Comparison of ENCODE assay signal across 20 cellular contexts in genomic region chr1:151002006-151002405, GRCh38. TPM values are rescaled to one million over a fixed set of nuclear protein-coding genes. Genes with fewer than 3 reads are reported as not detected.
DNase-seq lines count a peak whose midpoint lies in the region; ATAC-seq and TF ChIP-seq lines count a peak whose summit lies in the region.
"Had no signal": no experiment of that assay in that cellular context is flagged by ENCODE, and none has a peak within 500 bp of the region (broad histone marks: within the 10 kb centered on the region; RNA-seq: fewer than 3 reads in every experiment).

No MANE protein-coding gene starts in this region.

- peaks cover 26 to 35% of the 10 kb centered on the region in 2 donors for H3K36me3 ChIP-seq in thyroid gland
- no peaks in the 10 kb centered on the region for H3K36me3 ChIP-seq in ovary
- H3K36me3 ChIP-seq: SJSA1 had no signal

- intact Hi-C loops in thyroid gland (cut with DNase I) (no loop called here), ovary (cut with DNase I) (no loop called here)

- peak overlapping the region; percentile 50 for H3K27ac ChIP-seq in HL-60 (replicated peaks)
- H3K27ac ChIP-seq in thyroid gland = peak overlapping the region; percentile 71 to 98 (median 96)
- no peak overlapping the region for H3K27ac ChIP-seq in ovary
- H3K27ac ChIP-seq: SJSA1 had no signal

- H3K4me1 ChIP-seq in thyroid gland (peaks cover 34 to 43% of the 10 kb centered on the region in 2 donors), ovary (ENCODE audit: insufficient read depth) (peaks cover 9% of the 10 kb centered on the region)

- no peaks in the 10 kb centered on the region for H3K9me3 Mint-ChIP-seq in activated naive CD8-positive, alpha-beta T cell (ENCODE audit: low read depth)
- no peaks in the 10 kb centered on the region for H3K9me3 Mint-ChIP-seq in activated naive CD8-positive, alpha-beta T cell treated with anti-CD3 and anti-CD28 coated beads, Interleukin-2, amount 50 U/mL, for 24 hours
- H3K9me3 Mint-ChIP-seq in activated T-helper 17 cell treated with anti-CD3 and anti-CD28 coated beads, Interleukin-2, amount 50 U/mL, for 72 hours = no peaks in the 10 kb centered on the region

- ATAC-seq in activated naive CD8-positive, alpha-beta T cell treated with anti-CD3 and anti-CD28 coated beads, Interleukin-2, amount 50 U/mL, for 24 hours = no peak
- no peak for ATAC-seq in activated T-helper 17 cell treated with anti-CD3 and anti-CD28 coated beads, Interleukin-2, amount 50 U/mL, for 72 hours (replicated peaks)
- ATAC-seq: esophagus mucosa, right cardiac atrium had no signal

- H3K4me3 ChIP-seq in HL-60 (replicated peaks; ENCODE audit: insufficient read depth, low read length) = no peak overlapping the region
- H3K4me3 ChIP-seq in thyroid gland (replicated peaks in 1 of 3) = no peak overlapping the region
- no peak overlapping the region for H3K4me3 ChIP-seq in ovary
- H3K4me3 ChIP-seq: breast epithelium, SJSA1 had no signal

- H3K9me3 ChIP-seq in thyroid gland = no peaks in the 10 kb centered on the region
- H3K9me3 ChIP-seq in ovary = no peaks in the 10 kb centered on the region
- H3K9me3 ChIP-seq: breast epithelium, SJSA1 had no signal

- peak overlapping the region; percentile 55 for H3K27ac Mint-ChIP-seq in activated naive CD8-positive, alpha-beta T cell
- H3K27ac Mint-ChIP-seq in activated naive CD8-positive, alpha-beta T cell treated with anti-CD3 and anti-CD28 coated beads, Interleukin-2, amount 50 U/mL, for 24 hours = no peak overlapping the region
- peak overlapping the region; percentile 95 for H3K27ac Mint-ChIP-seq in activated T-helper 17 cell treated with anti-CD3 and anti-CD28 coated beads, Interleukin-2, amount 50 U/mL, for 72 hours

- TF ChIP-seq CTCF in HL-60 (IDR thresholded peaks at IDR 0.05; ENCODE audit: insufficient read depth, low read length) (no peak), thyroid gland (IDR thresholded peaks at IDR 0.05) (no peak), ovary (IDR thresholded peaks at IDR 0.05) (no peak)

- H3K36me3 Mint-ChIP-seq in activated naive CD8-positive, alpha-beta T cell = peaks cover 5% of the 10 kb centered on the region
- H3K36me3 Mint-ChIP-seq in activated naive CD8-positive, alpha-beta T cell treated with anti-CD3 and anti-CD28 coated beads, Interleukin-2, amount 50 U/mL, for 24 hours (ENCODE audit: low read depth) = peaks cover 10% of the 10 kb centered on the region
- peaks cover 25% of the 10 kb centered on the region for H3K36me3 Mint-ChIP-seq in activated T-helper 17 cell treated with anti-CD3 and anti-CD28 coated beads, Interleukin-2, amount 50 U/mL, for 72 hours (ENCODE audit: low read depth)

- H3K4me3 Mint-ChIP-seq in activated naive CD8-positive, alpha-beta T cell = peak overlapping the region; percentile 47
- H3K4me3 Mint-ChIP-seq in activated naive CD8-positive, alpha-beta T cell treated with anti-CD3 and anti-CD28 coated beads, Interleukin-2, amount 50 U/mL, for 24 hours = no peak overlapping the region
- peak overlapping the region; percentile 93 for H3K4me3 Mint-ChIP-seq in activated T-helper 17 cell treated with anti-CD3 and anti-CD28 coated beads, Interleukin-2, amount 50 U/mL, for 72 hours

- DNase-seq in activated naive CD8-positive, alpha-beta T cell treated with anti-CD3 and anti-CD28 coated beads, Interleukin-2, amount 50 U/mL, for 24 hours = no peak
- DNase-seq in HL-60 (ENCODE audit: low read depth in 1 of 2, low spot score in 1 of 2) = peak in 1 of 2 experiments; percentile 64
- no peak for DNase-seq in thyroid gland
- DNase-seq in cerebellar cortex (ENCODE audit: low spot score) = no peak
- DNase-seq in ovary = no peak
- DNase-seq: activated CD4-positive, alpha-beta T cell treated with anti-CD3 and anti-CD28 coated beads for 4 hours; activated CD8-positive, alpha-beta memory T cell treated with anti-CD3 and anti-CD28 coated beads, Interleukin-2, amount 50 U/mL, for 48 hours; DMS 273 treated with DMSO at 0.1 percent for 48 hours; GDM1; KG1; NCI-H1105 treated with DMSO at 0.1 percent for 48 hours; NCI-H524 treated with DMSO at 0.1 percent for 48 hours; right cardiac atrium; stimulated activated naive CD4-positive, alpha-beta T cell treated with Interleukin-2 at 50 U/mL for 16 hours had no signal

- no peak for TF ChIP-seq EP300 in ovary (IDR thresholded peaks at IDR 0.05)

- H3K27me3 ChIP-seq in HL-60 (ENCODE audit: insufficient read depth, poor library complexity, severe bottlenecking) (no peaks in the 10 kb centered on the region), thyroid gland (no peaks in the 10 kb centered on the region), ovary (no peaks in the 10 kb centered on the region)
- H3K27me3 ChIP-seq: breast epithelium, SJSA1 had no signal

- H3K27me3 Mint-ChIP-seq in activated naive CD8-positive, alpha-beta T cell = no peaks in the 10 kb centered on the region
- H3K27me3 Mint-ChIP-seq in activated naive CD8-positive, alpha-beta T cell treated with anti-CD3 and anti-CD28 coated beads, Interleukin-2, amount 50 U/mL, for 24 hours = no peaks in the 10 kb centered on the region
- H3K27me3 Mint-ChIP-seq in activated T-helper 17 cell treated with anti-CD3 and anti-CD28 coated beads, Interleukin-2, amount 50 U/mL, for 72 hours = no peaks in the 10 kb centered on the region

- no peak for TF ChIP-seq POLR2A in thyroid gland (IDR thresholded peaks at IDR 0.05)
- TF ChIP-seq POLR2A in ovary (IDR thresholded peaks at IDR 0.05) = no peak

- 49 to 51% methylated on average over 2 of the region's 3 CpGs for WGBS in thyroid gland, 2 donors
- 66 to 76% (median 72%) methylated on average over 3 of the region's 3 CpGs for WGBS in ovary, 3 donors

- H3K4me1 Mint-ChIP-seq in activated naive CD8-positive, alpha-beta T cell (ENCODE audit: low read depth) = peaks cover 69% of the 10 kb centered on the region
- peaks cover 70% of the 10 kb centered on the region for H3K4me1 Mint-ChIP-seq in activated naive CD8-positive, alpha-beta T cell treated with anti-CD3 and anti-CD28 coated beads, Interleukin-2, amount 50 U/mL, for 24 hours
- peaks cover 14% of the 10 kb centered on the region for H3K4me1 Mint-ChIP-seq in activated T-helper 17 cell treated with anti-CD3 and anti-CD28 coated beads, Interleukin-2, amount 50 U/mL, for 72 hours

RNA-seq across cellular contexts. Expression of gene MINDY1, which starts 4.7 kb away (rescaled TPM):
- 10 to 100 TPM; 10.9 to 22.6 TPM for total RNA-seq in activated T-helper 17 cell treated with anti-CD3 and anti-CD28 coated beads, Interleukin-2, amount 50 U/mL, for 72 hours
- total RNA-seq in thyroid gland (100 to 1,000 TPM in 1 of 4 donors, 10 to 100 TPM in 3; 50.9 to 103 (median 90.4) TPM), ovary (10 to 100 TPM; 17.1 to 35.6 (median 26.9) TPM)
- 10 to 100 TPM; 22.1 to 33.0 TPM for polyA plus RNA-seq in ovary

RNA-seq across cellular contexts. Expression of gene PRUNE1, which starts 6.2 kb away (rescaled TPM):
- total RNA-seq in activated T-helper 17 cell treated with anti-CD3 and anti-CD28 coated beads, Interleukin-2, amount 50 U/mL, for 72 hours = 10 to 100 TPM; 12.5 to 15.3 TPM
- total RNA-seq in thyroid gland (10 to 100 TPM; 66.0 to 79.0 (median 76.3) TPM), ovary (10 to 100 TPM; 19.1 to 27.2 (median 22.9) TPM)
- polyA plus RNA-seq in ovary = 10 to 100 TPM; 17.2 to 30.7 TPM

RNA-seq across cellular contexts. Expression of gene ANXA9, which starts 19.9 kb away (rescaled TPM):
- total RNA-seq in activated T-helper 17 cell treated with anti-CD3 and anti-CD28 coated beads, Interleukin-2, amount 50 U/mL, for 72 hours = under 1 TPM; 0.19 to 0.30 TPM
- 10 to 100 TPM in 2 of 4 donors, 1 to 10 TPM in 2; 5.8 to 14.9 (median 10.0) TPM for total RNA-seq in thyroid gland
- 1 to 10 TPM in 3 of 7 donors, under 1 TPM in 4; 0.24 to 6.9 (median 0.79) TPM for total RNA-seq in ovary
- 1 to 10 TPM in 1 of 2 donors, under 1 TPM in 1; 0.44 to 1.2 TPM for polyA plus RNA-seq in ovary
- total RNA-seq: glomerular endothelial cell, SJSA1 had no signal

RNA-seq across cellular contexts. Expression of gene CERS2, which starts 27.4 kb away (rescaled TPM):
- total RNA-seq in activated T-helper 17 cell treated with anti-CD3 and anti-CD28 coated beads, Interleukin-2, amount 50 U/mL, for 72 hours = 100 to 1,000 TPM; 114 to 212 TPM
- total RNA-seq in thyroid gland (100 to 1,000 TPM; 158 to 183 (median 171) TPM), ovary (100 to 1,000 TPM in 5 of 7 donors, 10 to 100 TPM in 2; 91.9 to 198 (median 156) TPM)
- polyA plus RNA-seq in ovary = 100 to 1,000 TPM; 124 to 339 TPM

RNA-seq across cellular contexts. Expression of gene BNIPL, which starts 34.4 kb away (rescaled TPM):
- total RNA-seq in activated T-helper 17 cell treated with anti-CD3 and anti-CD28 coated beads, Interleukin-2, amount 50 U/mL, for 72 hours = 1 to 10 TPM; 1.4 to 4.5 TPM
- total RNA-seq in thyroid gland (10 to 100 TPM in 1 of 4 donors, 1 to 10 TPM in 3; 4.0 to 16.8 (median 5.0) TPM), ovary (10 to 100 TPM in 1 of 7 donors, 1 to 10 TPM in 1, under 1 TPM in 5; 0.17 to 10.6 (median 0.60) TPM)
- under 1 TPM; 0.13 to 0.32 TPM for polyA plus RNA-seq in ovary
- total RNA-seq: glomerular endothelial cell had no signal

Comparison
In these comparisons a context has a peak if more than half of its experiments do, and no peak if none do; other contexts are left out.
1. H3K27ac ChIP-seq: peak in HL-60 (single experiment) and thyroid gland (3 of 3); none in ovary (0 of 2).